1 cellular context compared by ENCODE assay signal in genomic region chr19:13840751-13841338, GRCh38.
TF ChIP-seq lines count a peak whose summit lies in the region.

No MANE protein-coding gene starts in this region.

TF ChIP-seq in WTC11, 78 proteins besides CTCF, POLR2A, EP300 and RAD21 (continued from another document):
- TF ChIP-seq GTF2I (CRISPR knock-in tag; conservative IDR thresholded peaks at IDR 0.05) = no peak
- TF ChIP-seq ZNF263 (CRISPR knock-in tag; IDR thresholded peaks at IDR 0.05; ENCODE audit: low read depth) = no peak
- no peak for TF ChIP-seq MYBL2 (CRISPR knock-in tag; IDR thresholded peaks at IDR 0.05)
- no peak for TF ChIP-seq MAX (CRISPR knock-in tag; IDR thresholded peaks at IDR 0.05)
- TF ChIP-seq TEAD4 (CRISPR knock-in tag; IDR thresholded peaks at IDR 0.05) = no peak
- no peak for TF ChIP-seq PREB (CRISPR knock-in tag; IDR thresholded peaks at IDR 0.05; ENCODE audit: borderline replicate concordance)
